8 cellular contexts compared by ENCODE assay signal in genomic region chr2:101341901-101342624, GRCh38. TPM values are rescaled to one million over a fixed set of nuclear protein-coding genes. Genes with fewer than 3 reads are reported as not detected.
DNase-seq lines count a peak whose midpoint lies in the region; ATAC-seq and TF ChIP-seq lines count a peak whose summit lies in the region.

No MANE protein-coding gene starts in this region.

- in situ Hi-C loops in gastrocnemius medialis (cut with MboI; ENCODE audit: low sequenced_read_pairs in 4 of 4), result loop anchor here in 2 of 4 donors (10.0 to 25.0 kb wide), 2 partner anchors 493 to 495 kb away; no protein-coding TSS in a partner anchor

- no peaks in the 10 kb centered on the region for H3K9me3 Mint-ChIP-seq in T-helper 2 cell treated with Interferon-gamma antibody and Interleukin-4, amounts not matched to agents 5 μg/mL and 100 μg/mL, for 36 hours

- peaks cover 36% of the 10 kb centered on the region for H3K4me1 Mint-ChIP-seq in T-helper 2 cell treated with Interferon-gamma antibody and Interleukin-4, amounts not matched to agents 5 μg/mL and 100 μg/mL, for 36 hours (ENCODE audit: low read depth)

- no peaks in the 10 kb centered on the region for H3K36me3 Mint-ChIP-seq in T-helper 2 cell treated with Interferon-gamma antibody and Interleukin-4, amounts not matched to agents 5 μg/mL and 100 μg/mL, for 36 hours (ENCODE audit: low read depth)

- TF ChIP-seq CTCF in GM12864 (IDR thresholded peaks at IDR 0.05; ENCODE audit: low read depth, low read length, missing control alignments) (peak; percentile 87), ascending aorta (IDR thresholded peaks at IDR 0.05) (peak; percentile 43 to 76 (median 58)), gastrocnemius medialis (IDR thresholded peaks at IDR 0.05 in 4 of 5, conservative IDR thresholded peaks at IDR 0.05 in 1 of 5) (peak; percentile 30 to 84 (median 71))

- ATAC-seq in gastrocnemius medialis (peak; percentile 42 to 56), HG02610 (IDR thresholded peaks at IDR 0.05; ENCODE audit: unreplicated experiment) (no peak), GM21825 (IDR thresholded peaks at IDR 0.05; ENCODE audit: unreplicated experiment) (no peak)

- no peak for TF ChIP-seq POLR2A in gastrocnemius medialis (IDR thresholded peaks at IDR 0.05)

- DNase-seq in GM12864 (ENCODE audit: low read depth), result no peak
- peak; percentile 5 for DNase-seq in NCI-H1436 treated with DMSO at 0.1 percent for 48 hours (lab: John Stamatoyannopoulos, UW)
- peak; percentile 42 for DNase-seq in T-helper 2 cell treated with Interferon-gamma antibody and Interleukin-4, amounts not matched to agents 5 μg/mL and 100 μg/mL, for 36 hours (ENCODE audit: low spot score)
- peak in 1 of 2 donors; percentile 81 for DNase-seq in ascending aorta (ENCODE audit: low spot score in 2 of 2)
- peak; percentile 82 for DNase-seq in hepatic stellate cell (ENCODE audit: low spot score)
- DNase-seq in gastrocnemius medialis, result peak; percentile 37 to 38

- no peak overlapping the region for H3K27ac Mint-ChIP-seq in T-helper 2 cell treated with Interferon-gamma antibody and Interleukin-4, amounts not matched to agents 5 μg/mL and 100 μg/mL, for 36 hours

- no peak overlapping the region for H3K4me3 Mint-ChIP-seq in T-helper 2 cell treated with Interferon-gamma antibody and Interleukin-4, amounts not matched to agents 5 μg/mL and 100 μg/mL, for 36 hours

- intact Hi-C loops in ascending aorta (cut with DNase I), result no loop called here
- intact Hi-C loops in gastrocnemius medialis (cut with DNase I; ENCODE audit: low total_unique reads), result loop anchor here (5.0 kb wide), 1 partner anchor 490 kb away; no protein-coding TSS in a partner anchor

- peaks cover 13% of the 10 kb centered on the region for H3K27me3 Mint-ChIP-seq in T-helper 2 cell treated with Interferon-gamma antibody and Interleukin-4, amounts not matched to agents 5 μg/mL and 100 μg/mL, for 36 hours (ENCODE audit: low read depth)

- no peaks in the 10 kb centered on the region for H3K27me3 ChIP-seq in ascending aorta
- H3K27me3 ChIP-seq in gastrocnemius medialis, result no peaks in the 10 kb centered on the region

- H3K4me1 ChIP-seq in ascending aorta (no peaks in the 10 kb centered on the region), gastrocnemius medialis (no peaks in the 10 kb centered on the region)

- no peak overlapping the region for H3K27ac ChIP-seq in ascending aorta
- H3K27ac ChIP-seq in gastrocnemius medialis, result no peak overlapping the region

- H3K36me3 ChIP-seq in ascending aorta (no peaks in the 10 kb centered on the region), gastrocnemius medialis (no peaks in the 10 kb centered on the region)

- H3K9me3 ChIP-seq in ascending aorta (no peaks in the 10 kb centered on the region), gastrocnemius medialis (no peaks in the 10 kb centered on the region)

- H3K4me3 ChIP-seq in GM12864 (ENCODE audit: low read depth, low read length) (no peak overlapping the region), ascending aorta (no peak overlapping the region), gastrocnemius medialis (no peak overlapping the region)

RNA-seq across cellular contexts. Expression of gene RNF149, which starts 33.6 kb away (rescaled TPM):
- total RNA-seq in ascending aorta (39.9 TPM), gastrocnemius medialis (10 to 100 TPM; 14.7 to 27.7 (median 18.5) TPM)

RNA-seq across cellular contexts. Expression of gene CREG2, which starts 45.2 kb away (rescaled TPM):
- total RNA-seq in ascending aorta (not detected), gastrocnemius medialis (not detected)

Comparison
In these comparisons a context has a peak if more than half of its experiments do, and no peak if none do; other contexts are left out.
1. ATAC-seq: peak in gastrocnemius medialis (2 of 2); none in HG02610 (single experiment) and GM21825 (single experiment).
2. Peak in every context shown above with its lines, with median percentiles within 50 percentile points of each other: CTCF ChIP-seq.